ENCODE assay signal across 8 cellular contexts in genomic region chr7:27185013-27185707, GRCh38. TPM values are rescaled to one million over a fixed set of nuclear protein-coding genes. Genes with fewer than 3 reads are reported as not detected.
A peak's percentile ranks its signal among the peaks of the same experiment; 100 is the strongest.
DNase-seq lines count a peak whose midpoint lies in the region; ATAC-seq and TF ChIP-seq lines count a peak whose summit lies in the region.

Gene HOXA11, minus strand, starts transcription at chr7:27185232. Its CDS starts 88 bp downstream, at chr7:27185144.

- DNase-seq in heart right ventricle (no peak), Right ventricle myocardium inferior (ENCODE audit: missing footprints) (no peak), RWPE2 (ENCODE audit: low spot score) (peak; percentile 94), esophagus squamous epithelium (lab: John Stamatoyannopoulos, UW) (no peak), sigmoid colon (peak; percentile 97), cerebellar cortex (ENCODE audit: low spot score) (no peak)

- H3K36me3 ChIP-seq in heart right ventricle (no peaks in the 10 kb centered on the region), RWPE2 (ENCODE audit: low read depth) (no peaks in the 10 kb centered on the region), esophagus squamous epithelium (no peaks in the 10 kb centered on the region), sigmoid colon (no peaks in the 10 kb centered on the region)

- WGBS in heart right ventricle, 2 donors = 5 to 7% methylated on average over 36 of the region's 36 CpGs
- 10 to 18% methylated on average over 20 to 21 of the region's 36 CpGs for WGBS in esophagus squamous epithelium, 2 donors
- 2 to 5% methylated on average over 36 of the region's 36 CpGs for WGBS in sigmoid colon, 2 donors

- TF ChIP-seq CTCF in heart right ventricle (IDR thresholded peaks at IDR 0.05) (no peak), RWPE2 (IDR thresholded peaks at IDR 0.05; ENCODE audit: poor library complexity, severe bottlenecking) (no peak), esophagus squamous epithelium (IDR thresholded peaks at IDR 0.05) (no peak), sigmoid colon (IDR thresholded peaks at IDR 0.05) (no peak)

- intact Hi-C loops in heart right ventricle (cut with DNase I) = no loop called here
- intact Hi-C loops in Right ventricle myocardium inferior (cut with DNase I) = no loop called here
- intact Hi-C loops in esophagus squamous epithelium (cut with DNase I) = no loop called here
- intact Hi-C loops in sigmoid colon (cut with DNase I) = no loop called here

- ATAC-seq in heart right ventricle (peak in 1 of 8 donors; percentile 5), Right ventricle myocardium inferior (no peak), RWPE2 (ENCODE audit: low read depth) (peak; percentile 13), HG02938 (IDR thresholded peaks at IDR 0.05; ENCODE audit: unreplicated experiment) (no peak), HG03025 (IDR thresholded peaks at IDR 0.05; ENCODE audit: low FRiP score, unreplicated experiment) (no peak)

- H3K9me3 ChIP-seq in heart right ventricle (no peaks in the 10 kb centered on the region), RWPE2 (ENCODE audit: severe bottlenecking) (no peaks in the 10 kb centered on the region), esophagus squamous epithelium (no peaks in the 10 kb centered on the region), sigmoid colon (no peaks in the 10 kb centered on the region)

- H3K27ac ChIP-seq in heart right ventricle (peak within 1 kb of the TSS in 1 of 10 donors; percentile 5), RWPE2 (ENCODE audit: poor library complexity, severe bottlenecking) (peak within 1 kb of the TSS; percentile 92), esophagus squamous epithelium (no peak within 1 kb of the TSS), sigmoid colon (peak within 1 kb of the TSS in 3 of 4 donors; percentile 97 to 98 (median 98))

- H3K27me3 ChIP-seq in heart right ventricle = peaks cover 69 to 100% (median 100%) of the 10 kb centered on the region in 7 donors
- no peaks in the 10 kb centered on the region for H3K27me3 ChIP-seq in RWPE2 (ENCODE audit: insufficient read depth, poor library complexity, severe bottlenecking)
- H3K27me3 ChIP-seq in esophagus squamous epithelium = peaks cover 55 to 100% (median 87%) of the 10 kb centered on the region in 4 donors
- peaks cover 0 to 17% (median 0%) of the 10 kb centered on the region in 3 donors for H3K27me3 ChIP-seq in sigmoid colon

- TF ChIP-seq EP300 in sigmoid colon (IDR thresholded peaks at IDR 0.05) = peak in 2 of 4 donors; percentile 59 to 68

- peaks cover 8 to 53% (median 36%) of the 10 kb centered on the region in 9 donors for H3K4me1 ChIP-seq in heart right ventricle
- H3K4me1 ChIP-seq in RWPE2 (ENCODE audit: insufficient read depth, poor library complexity, severe bottlenecking) = peaks cover 26% of the 10 kb centered on the region
- H3K4me1 ChIP-seq in esophagus squamous epithelium = peaks cover 31 to 61% (median 47%) of the 10 kb centered on the region in 3 donors
- peaks cover 3 to 82% (median 57%) of the 10 kb centered on the region in 4 donors for H3K4me1 ChIP-seq in sigmoid colon

- TF ChIP-seq POLR2A in esophagus squamous epithelium (IDR thresholded peaks at IDR 0.05) = no peak
- TF ChIP-seq POLR2A in sigmoid colon (IDR thresholded peaks at IDR 0.05) = peak; percentile 82 to 89

- H3K4me3 ChIP-seq in heart right ventricle = peak within 1 kb of the TSS; percentile 12 to 48 (median 36)
- peak within 1 kb of the TSS; percentile 49 for H3K4me3 ChIP-seq in RWPE2 (ENCODE audit: severe bottlenecking)
- peak within 1 kb of the TSS; percentile 20 to 66 (median 33) for H3K4me3 ChIP-seq in esophagus squamous epithelium
- H3K4me3 ChIP-seq in sigmoid colon = peak within 1 kb of the TSS; percentile 71 to 76 (median 72)

RNA-seq across cellular contexts. Expression of gene HOXA11, which starts in this region (rescaled TPM):
- total RNA-seq in heart right ventricle (not detected), Right ventricle myocardium inferior (not detected), esophagus squamous epithelium (not detected), sigmoid colon (10 to 100 TPM; 18.7 to 25.0 (median 22.1) TPM)
- polyA plus RNA-seq in heart right ventricle (not detected), sigmoid colon (1 to 10 TPM; 3.0 to 6.0 (median 4.8) TPM)

Comparison
In these comparisons a context has a peak if more than half of its experiments do, and no peak if none do; other contexts are left out.
1. RNA of gene HOXA11 (total RNA-seq): 18.7 to 25.0 TPM in sigmoid colon; not detected in heart right ventricle, not detected in Right ventricle myocardium inferior (single experiment) and not detected in esophagus squamous epithelium; every median in the first group is over 10 times any median in the second.
2. RNA of gene HOXA11 (polyA plus RNA-seq): 3.0 to 6.0 TPM in sigmoid colon; not detected in heart right ventricle; every median in the first group is over 4 times any median in the second.
3. DNase-seq: peak in RWPE2 (single experiment) and sigmoid colon (single experiment); none in heart right ventricle (0 of 2), Right ventricle myocardium inferior (single experiment), esophagus squamous epithelium (single experiment) and cerebellar cortex (single experiment).
4. H3K27ac ChIP-seq: peak in RWPE2 (single experiment) and sigmoid colon (3 of 4); none in esophagus squamous epithelium (0 of 4).
5. POLR2A ChIP-seq: peak in sigmoid colon (2 of 2); none in esophagus squamous epithelium (0 of 4).
6. Peak in every context shown above with its lines, with median percentiles within 50 percentile points of each other: H3K4me3 ChIP-seq.